9 cellular contexts compared by ENCODE assay signal in genomic region chr5:14251733-14252132, GRCh38.
DNase-seq lines count a peak whose midpoint lies in the region; ATAC-seq, FAIRE-seq and TF ChIP-seq lines count a peak whose summit lies in the region.
"Had no signal": no experiment of that assay in that cellular context is flagged by ENCODE, and none has a peak within 500 bp of the region (broad histone marks: within the 10 kb centered on the region; RNA-seq: fewer than 3 reads in every experiment).

No MANE protein-coding gene starts in this region.

- peak overlapping the region in 4 of 6 donors; percentile 57 to 74 (median 66) for H3K27ac Mint-ChIP-seq in naive B cell

- H3K9me3 ChIP-seq in BE2C (peaks cover 5% of the 10 kb centered on the region), kidney (ENCODE audit: control insufficient read depth in 1 of 2, low read length in 2 of 2) (no peaks in the 10 kb centered on the region)

- TF ChIP-seq CTCF in BE2C (IDR thresholded peaks at IDR 0.05; ENCODE audit: low read depth, low read length) (no peak), kidney (IDR thresholded peaks at IDR 0.05; ENCODE audit: borderline replicate concordance, extremely low read depth, insufficient read depth) (no peak)

- H3K4me3 Mint-ChIP-seq in naive B cell: peak overlapping the region in 3 of 8 donors; percentile 26 to 86 (median 52)

- intact Hi-C loops in head of caudate nucleus (cut with DNase I) (no loop called here), kidney (cut with DNase I) (no loop called here)

- ATAC-seq in GM18511 (IDR thresholded peaks at IDR 0.05; ENCODE audit: unreplicated experiment) (peak; percentile 58), GM21381 (IDR thresholded peaks at IDR 0.05; ENCODE audit: unreplicated experiment) (peak; percentile 44), HG03135 (IDR thresholded peaks at IDR 0.05; ENCODE audit: unreplicated experiment) (peak; percentile 38), naive B cell (ENCODE audit: low read depth in 2 of 2) (no peak)

- peaks cover 6 to 8% of the 10 kb centered on the region in 2 donors for H3K36me3 Mint-ChIP-seq in naive B cell

- H3K4me3 ChIP-seq in BE2C (ENCODE audit: low read depth, low read length) (no peak overlapping the region), kidney (ENCODE audit: low read length in 2 of 2) (no peak overlapping the region)

- peaks cover 62 to 76% (median 68%) of the 10 kb centered on the region in 3 donors for H3K4me1 Mint-ChIP-seq in naive B cell

- H3K9me3 Mint-ChIP-seq in naive B cell: peaks cover 0 to 10% (median 6%) of the 10 kb centered on the region in 7 donors

- H3K4me1 ChIP-seq in BE2C (peaks cover 26% of the 10 kb centered on the region), kidney (ENCODE audit: control insufficient read depth in 1 of 2, insufficient read depth in 1 of 2, low read depth in 1 of 2, low read length in 2 of 2) (peaks cover 4 to 16% of the 10 kb centered on the region in 2 donors)

- no peak for DNase-seq in naive B cell
- no peak for DNase-seq in head of caudate nucleus
- no peak for DNase-seq in BE2C
- no peak for DNase-seq in kidney
- DNase-seq in NOMO-1 treated with DMSO at 0.1 percent for 48 hours (lab: John Stamatoyannopoulos, UW; ENCODE audit: unreplicated experiment): no peak

- H3K9ac ChIP-seq in kidney (ENCODE audit: low read length in 2 of 2): no peak overlapping the region

- FAIRE-seq in kidney (lab: Jason Lieb, UNC): no peak
- FAIRE-seq: keratinocyte had no signal

- no peaks in the 10 kb centered on the region for H3K36me3 ChIP-seq in BE2C
- no peaks in the 10 kb centered on the region for H3K36me3 ChIP-seq in kidney (ENCODE audit: control insufficient read depth in 1 of 2, insufficient read depth in 2 of 2, low read length in 2 of 2)

- H3K27me3 ChIP-seq in BE2C: no peaks in the 10 kb centered on the region

- H3K27me3 Mint-ChIP-seq in naive B cell: no peaks in the 10 kb centered on the region

- H3K27ac ChIP-seq in kidney (ENCODE audit: low read depth in 2 of 2, low read length in 2 of 2): no peak overlapping the region

Comparison
In these comparisons a context has a peak if more than half of its experiments do, and no peak if none do; other contexts are left out.
1. ATAC-seq: peak in GM18511 (single experiment), GM21381 (single experiment) and HG03135 (single experiment); none in naive B cell (0 of 2).